ENCODE assay signal across 8 cellular contexts in the genomic region with DNA sequence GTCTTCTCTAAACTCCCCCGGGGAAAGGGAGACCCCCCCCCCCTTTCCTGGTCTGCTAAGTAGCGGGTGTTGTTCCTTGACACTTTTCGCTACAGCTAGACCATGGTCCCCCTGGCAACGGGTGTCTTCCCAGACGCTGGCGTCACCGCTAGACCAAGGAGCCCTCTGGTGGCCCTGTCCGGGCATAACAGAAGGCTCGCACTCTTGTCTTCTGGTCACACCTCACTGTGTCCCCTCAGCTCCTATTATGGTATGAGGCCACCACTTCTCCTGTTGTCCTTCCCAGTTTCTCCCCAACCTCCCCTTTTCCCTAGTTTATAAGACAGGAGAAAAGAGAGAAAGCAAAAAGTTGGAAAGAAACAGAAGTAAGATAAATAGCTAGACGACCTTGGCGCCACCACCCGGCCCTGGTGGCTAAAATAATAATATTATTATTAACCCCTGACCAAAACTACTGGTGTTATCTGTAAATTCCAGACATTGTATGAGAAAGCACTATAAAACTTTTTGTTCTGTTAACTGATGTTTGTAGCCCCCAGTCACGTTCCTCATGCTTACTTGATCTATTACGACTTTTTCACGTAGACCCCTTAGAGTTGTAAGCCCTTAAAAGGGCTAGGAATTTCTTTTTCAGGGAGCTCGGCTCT. TPM values are rescaled to one million over a fixed set of nuclear protein-coding genes. Genes with fewer than 3 reads are reported as not detected.
DNase-seq lines count a peak whose midpoint lies in the region; ATAC-seq and TF ChIP-seq lines count a peak whose summit lies in the region.
"Not testable (repeated sequence)": the region's sequence is repeated elsewhere in the genome, so short reads cannot be mapped to it uniquely, and the experiment has no call there.

No MANE protein-coding gene starts in this region.

- H3K27ac Mint-ChIP-seq in T-helper 17 cell = peak overlapping the region; percentile 63
- not testable (repeated sequence) for H3K27ac Mint-ChIP-seq in activated T-helper 2 cell treated with anti-CD3 and anti-CD28 coated beads, Interferon-gamma antibody, Interleukin-2, Interleukin-4, amounts not matched to agents 10 μg/mL and 5 μg/mL and 100 μg/mL, durations not matched to agents 14 hours and 24 hours and 36 hours

- H3K27me3 Mint-ChIP-seq in T-helper 17 cell; activated T-helper 2 cell treated with anti-CD3 and anti-CD28 coated beads, Interferon-gamma antibody, Interleukin-2, Interleukin-4, amounts not matched to agents 10 μg/mL and 5 μg/mL and 100 μg/mL, durations not matched to agents 14 hours and 24 hours and 36 hours (ENCODE audit: low read depth): not testable (repeated sequence)

- not testable (repeated sequence) for H3K27me3 ChIP-seq in effector memory CD4-positive, alpha-beta T cell (replicated peaks; ENCODE audit: control insufficient read depth, insufficient read depth, low read length, poor library complexity, severe bottlenecking)

- H3K4me3 Mint-ChIP-seq in T-helper 17 cell; activated T-helper 2 cell treated with anti-CD3 and anti-CD28 coated beads, Interferon-gamma antibody, Interleukin-2, Interleukin-4, amounts not matched to agents 10 μg/mL and 5 μg/mL and 100 μg/mL, durations not matched to agents 14 hours and 24 hours and 36 hours (ENCODE audit: low read depth): not testable (repeated sequence)

- H3K4me1 ChIP-seq in effector memory CD4-positive, alpha-beta T cell (ENCODE audit: control insufficient read depth, insufficient read depth, low read length, poor library complexity, severe bottlenecking) = not testable (repeated sequence)

- peaks cover 26% of the 10 kb centered on the region for H3K4me1 Mint-ChIP-seq in T-helper 17 cell
- H3K4me1 Mint-ChIP-seq in activated T-helper 2 cell treated with anti-CD3 and anti-CD28 coated beads, Interferon-gamma antibody, Interleukin-2, Interleukin-4, amounts not matched to agents 10 μg/mL and 5 μg/mL and 100 μg/mL, durations not matched to agents 14 hours and 24 hours and 36 hours (ENCODE audit: low read depth) = peaks cover 23% of the 10 kb centered on the region

- H3K9me3 Mint-ChIP-seq in activated T-helper 2 cell treated with anti-CD3 and anti-CD28 coated beads, Interferon-gamma antibody, Interleukin-2, Interleukin-4, amounts not matched to agents 10 μg/mL and 5 μg/mL and 100 μg/mL, durations not matched to agents 14 hours and 24 hours and 36 hours = not testable (repeated sequence)

- not testable (repeated sequence) for H3K4me3 ChIP-seq in GM12865 (ENCODE audit: low read depth, low read length); effector memory CD4-positive, alpha-beta T cell (ENCODE audit: insufficient read depth, low read depth, low read length, poor library complexity, severe bottlenecking); retinal pigment epithelial cell (ENCODE audit: low read length)

- not testable (repeated sequence) for H3K27ac ChIP-seq in effector memory CD4-positive, alpha-beta T cell (ENCODE audit: insufficient read depth, low read length, poor library complexity, severe bottlenecking)

- not testable (repeated sequence) for H3K36me3 ChIP-seq in effector memory CD4-positive, alpha-beta T cell (ENCODE audit: control insufficient read depth, insufficient read depth, low read length)

- intact Hi-C loops in activated T-helper 2 cell treated with anti-CD3 and anti-CD28 coated beads, Interferon-gamma antibody, Interleukin-2, Interleukin-4, amounts not matched to agents 10 μg/mL and 5 μg/mL and 100 μg/mL, durations not matched to agents 14 hours and 24 hours and 36 hours (cut with micrococcal nuclease) = not testable (repeated sequence)

- not testable (repeated sequence) for H3K36me3 Mint-ChIP-seq in T-helper 17 cell (ENCODE audit: low read depth); activated T-helper 2 cell treated with anti-CD3 and anti-CD28 coated beads, Interferon-gamma antibody, Interleukin-2, Interleukin-4, amounts not matched to agents 10 μg/mL and 5 μg/mL and 100 μg/mL, durations not matched to agents 14 hours and 24 hours and 36 hours (ENCODE audit: low read depth)

- peak; percentile 49 for TF ChIP-seq CTCF in GM12865 (IDR thresholded peaks at IDR 0.05; ENCODE audit: insufficient read depth, low read depth, low read length, missing control alignments)
- peak; percentile 48 for TF ChIP-seq CTCF in retinal pigment epithelial cell (conservative IDR thresholded peaks at IDR 0.05; ENCODE audit: low read depth, low read length)

- DNase-seq in A172 (ENCODE audit: low spot score) (peak; percentile 53), GM12865 (ENCODE audit: low read depth) (peak; percentile 63), NCI-H146 treated with DMSO at 0.1 percent for 48 hours (lab: John Stamatoyannopoulos, UW; ENCODE audit: unreplicated experiment) (peak; percentile 14), T-helper 17 cell (peak in 2 of 3 donors; percentile 39 to 43), kidney glomerular epithelial cell (lab: John Stamatoyannopoulos, UW) (peak; percentile 25)
- DNase-seq in activated T-helper 2 cell treated with anti-CD3 and anti-CD28 coated beads, Interferon-gamma antibody, Interleukin-2, Interleukin-4, amounts not matched to agents 10 μg/mL and 5 μg/mL and 100 μg/mL, durations not matched to agents 14 hours and 24 hours and 36 hours (ENCODE audit: low spot score) = peak; percentile 48
- peak; percentile 22 to 46 (median 39) for DNase-seq in effector memory CD4-positive, alpha-beta T cell
- not testable (repeated sequence) for DNase-seq in retinal pigment epithelial cell (ENCODE audit: low read depth)

- not testable (repeated sequence) for H3K9me3 ChIP-seq in T-helper 17 cell (ENCODE audit: control insufficient read depth, low read length, poor library complexity, severe bottlenecking); effector memory CD4-positive, alpha-beta T cell (ENCODE audit: control insufficient read depth, low read length)

- ATAC-seq in T-helper 17 cell = not testable (repeated sequence)

RNA-seq across cellular contexts. Expression of gene FLYWCH1, which starts 4.5 kb away (rescaled TPM):
- total RNA-seq in A172 (2014; rRNA removed; shearing (Covaris generic)) = 41.3 and 41.6 TPM in 2 replicates
- 10 to 100 TPM; 41.4 to 97.1 TPM for total RNA-seq in T-helper 17 cell
- 65.4 and 67.4 TPM in 2 replicates for total RNA-seq in activated T-helper 2 cell treated with anti-CD3 and anti-CD28 coated beads, Interferon-gamma antibody, Interleukin-2, Interleukin-4, amounts not matched to agents 10 μg/mL and 5 μg/mL and 100 μg/mL, durations not matched to agents 14 hours and 24 hours and 36 hours

RNA-seq across cellular contexts. Expression of gene FLYWCH2, which starts 24.2 kb away (rescaled TPM):
- total RNA-seq in A172 (2014; rRNA removed; shearing (Covaris generic)) = 66.3 and 88.4 TPM in 2 replicates
- 10 to 100 TPM; 11.6 to 15.1 TPM for total RNA-seq in T-helper 17 cell
- 21.0 and 23.6 TPM in 2 replicates for total RNA-seq in activated T-helper 2 cell treated with anti-CD3 and anti-CD28 coated beads, Interferon-gamma antibody, Interleukin-2, Interleukin-4, amounts not matched to agents 10 μg/mL and 5 μg/mL and 100 μg/mL, durations not matched to agents 14 hours and 24 hours and 36 hours

RNA-seq across cellular contexts. Expression of gene PRSS22, which starts 49.2 kb away (rescaled TPM):
- total RNA-seq in A172 (2014; rRNA removed; shearing (Covaris generic)) = not detected in 2 replicates
- total RNA-seq in T-helper 17 cell = under 1 TPM; 0.37 to 0.92 TPM
- total RNA-seq in activated T-helper 2 cell treated with anti-CD3 and anti-CD28 coated beads, Interferon-gamma antibody, Interleukin-2, Interleukin-4, amounts not matched to agents 10 μg/mL and 5 μg/mL and 100 μg/mL, durations not matched to agents 14 hours and 24 hours and 36 hours = not detected in 2 replicates

RNA-seq across cellular contexts. Expression of gene KREMEN2, which starts 56.9 kb away (rescaled TPM):
- 1.7 and 3.5 TPM in 2 replicates for total RNA-seq in A172 (2014; rRNA removed; shearing (Covaris generic))
- total RNA-seq in T-helper 17 cell = not detected
- 0.09 TPM in 1 of 2 replicates, not detected in the other for total RNA-seq in activated T-helper 2 cell treated with anti-CD3 and anti-CD28 coated beads, Interferon-gamma antibody, Interleukin-2, Interleukin-4, amounts not matched to agents 10 μg/mL and 5 μg/mL and 100 μg/mL, durations not matched to agents 14 hours and 24 hours and 36 hours
